ENCODE assay signal across 20 cellular contexts in the genomic region with DNA sequence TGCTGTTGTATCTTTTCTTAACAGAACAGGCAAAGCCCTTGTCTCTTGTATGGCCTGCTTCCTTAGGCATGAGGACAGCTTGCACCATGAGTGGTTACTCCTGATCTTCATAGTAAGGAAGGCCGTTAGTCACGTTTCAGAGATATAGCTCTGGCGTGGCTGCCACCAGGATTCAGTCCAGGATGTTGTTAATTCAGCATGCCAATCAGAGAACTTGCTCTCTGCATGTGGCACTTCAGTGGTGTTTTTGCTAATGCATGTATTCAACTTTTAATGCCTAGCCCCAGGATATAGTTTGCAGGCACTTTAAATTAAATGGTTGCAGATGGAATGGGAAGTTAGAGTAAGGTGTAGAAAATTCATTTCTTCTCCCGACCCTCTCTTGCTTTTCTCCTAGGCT. TPM values are rescaled to one million over a fixed set of nuclear protein-coding genes. Genes with fewer than 3 reads are reported as not detected.
DNase-seq lines count a peak whose midpoint lies in the region; ATAC-seq and TF ChIP-seq lines count a peak whose summit lies in the region.
"Had no signal": no experiment of that assay in that cellular context is flagged by ENCODE, and none has a peak within 500 bp of the region (broad histone marks: within the 10 kb centered on the region; RNA-seq: fewer than 3 reads in every experiment).

No MANE protein-coding gene starts in this region.

- no peak for DNase-seq in activated CD4-positive, alpha-beta T cell treated with anti-CD3 and anti-CD28 coated beads, Interleukin-2, amount 10 ng/mL, durations not matched to agents 7 days and 5 days
- DNase-seq in activated CD4-positive, alpha-beta T cell treated with anti-CD3 and anti-CD28 coated beads, Interleukin-2, amount 50 U/mL, for 48 hours, result no peak
- DNase-seq in left ventricle myocardium inferior (no peak), Right ventricle myocardium inferior (ENCODE audit: missing footprints) (no peak), foreskin melanocyte (peak; percentile 12), glutamatergic neuron (no peak), mesothelial cell of epicardium (ENCODE audit: low spot score in 2 of 2, unreplicated experiment in 2 of 2) (no peak)
- DNase-seq: 8988T; CD4-positive, CD25-positive, alpha-beta regulatory T cell; CD8-positive, alpha-beta memory T cell; COR-L47; DMS 273 treated with DMSO at 0.1 percent for 48 hours; DMS53; DND-41; EL; H9 had no signal

- intact Hi-C loops in left ventricle myocardium inferior (cut with micrococcal nuclease) (no loop called here), Right ventricle myocardium inferior (cut with DNase I) (no loop called here)

- H3K4me1 Mint-ChIP-seq in activated CD4-positive, alpha-beta T cell treated with anti-CD3 and anti-CD28 coated beads, Interleukin-2, amount 10 ng/mL, durations not matched to agents 7 days and 5 days, result peaks cover 9% of the 10 kb centered on the region
- H3K4me1 Mint-ChIP-seq in glutamatergic neuron (ENCODE audit: low read depth, unreplicated experiment), result no peaks in the 10 kb centered on the region
- H3K4me1 Mint-ChIP-seq in mesothelial cell of epicardium, result peaks cover 7% of the 10 kb centered on the region
- H3K4me1 Mint-ChIP-seq: B cell had no signal

- peak overlapping the region; percentile 20 for H3K27ac ChIP-seq in left ventricle myocardium inferior (replicated peaks)
- H3K27ac ChIP-seq: BLaER1 treated with 17β-estradiol and CSF1 and Interleukin-3, amounts not matched to agents 10 nM and 100 nM had no signal

- H3K9me3 ChIP-seq in left ventricle myocardium inferior (replicated peaks), result peaks cover 4% of the 10 kb centered on the region

- peaks cover 47% of the 10 kb centered on the region for H3K36me3 ChIP-seq in left ventricle myocardium inferior

- H3K27me3 ChIP-seq in left ventricle myocardium inferior (ENCODE audit: low read depth), result no peaks in the 10 kb centered on the region
- H3K27me3 ChIP-seq: BLaER1 treated with 17β-estradiol and CSF1 and Interleukin-3, amounts not matched to agents 10 nM and 100 nM had no signal

- TF ChIP-seq CTCF in left ventricle myocardium inferior (IDR thresholded peaks at IDR 0.05; ENCODE audit: borderline replicate concordance) (no peak), glutamatergic neuron (IDR thresholded peaks at IDR 0.05; ENCODE audit: partially characterized antibody, unreplicated experiment) (no peak), mesothelial cell of epicardium (IDR thresholded peaks at IDR 0.05; ENCODE audit: unreplicated experiment) (no peak)

- CTCF ChIA-PET in activated CD4-positive, alpha-beta T cell treated with anti-CD3 and anti-CD28 coated beads, Interleukin-2, amount 10 ng/mL, durations not matched to agents 7 days and 5 days (lab: Charles Lee), result no interaction called here

- H3K9me3 Mint-ChIP-seq in activated CD4-positive, alpha-beta T cell treated with anti-CD3 and anti-CD28 coated beads, Interleukin-2, amount 10 ng/mL, durations not matched to agents 7 days and 5 days, result no peaks in the 10 kb centered on the region
- H3K9me3 Mint-ChIP-seq in glutamatergic neuron (ENCODE audit: unreplicated experiment), result peaks cover 5% of the 10 kb centered on the region
- H3K9me3 Mint-ChIP-seq in mesothelial cell of epicardium, result peaks cover 8% of the 10 kb centered on the region
- H3K9me3 Mint-ChIP-seq: CD4-positive, CD25-positive, alpha-beta regulatory T cell; CD8-positive, alpha-beta memory T cell had no signal

- no peak overlapping the region for H3K4me3 Mint-ChIP-seq in activated CD4-positive, alpha-beta T cell treated with anti-CD3 and anti-CD28 coated beads, Interleukin-2, amount 10 ng/mL, durations not matched to agents 7 days and 5 days
- H3K4me3 Mint-ChIP-seq in glutamatergic neuron (ENCODE audit: unreplicated experiment) (no peak overlapping the region), mesothelial cell of epicardium (no peak overlapping the region)
- H3K4me3 Mint-ChIP-seq: B cell; CD4-positive, CD25-positive, alpha-beta regulatory T cell; H9 had no signal

- no peak for ATAC-seq in Right ventricle myocardium inferior
- ATAC-seq: GM12878, HepG2 had no signal

- peaks cover 91% of the 10 kb centered on the region for H3K4me1 ChIP-seq in left ventricle myocardium inferior

- H3K4me3 ChIP-seq in left ventricle myocardium inferior, result no peak overlapping the region
- H3K4me3 ChIP-seq: BLaER1 treated with 17β-estradiol and CSF1 and Interleukin-3, amounts not matched to agents 10 nM and 100 nM; GM12878 had no signal

- H3K36me3 Mint-ChIP-seq in activated CD4-positive, alpha-beta T cell treated with anti-CD3 and anti-CD28 coated beads, Interleukin-2, amount 10 ng/mL, durations not matched to agents 7 days and 5 days (ENCODE audit: low read depth), result peaks cover 6% of the 10 kb centered on the region
- H3K36me3 Mint-ChIP-seq in glutamatergic neuron (ENCODE audit: unreplicated experiment), result no peaks in the 10 kb centered on the region
- peaks cover 18% of the 10 kb centered on the region for H3K36me3 Mint-ChIP-seq in mesothelial cell of epicardium

- POLR2A ChIA-PET in activated CD4-positive, alpha-beta T cell treated with anti-CD3 and anti-CD28 coated beads, Interleukin-2, amount 10 ng/mL, durations not matched to agents 7 days and 5 days (lab: Charles Lee), result no interaction called here

- H3K27ac Mint-ChIP-seq in activated CD4-positive, alpha-beta T cell treated with anti-CD3 and anti-CD28 coated beads, Interleukin-2, amount 10 ng/mL, durations not matched to agents 7 days and 5 days, result peak overlapping the region; percentile 55
- H3K27ac Mint-ChIP-seq in glutamatergic neuron (ENCODE audit: unreplicated experiment) (no peak overlapping the region), mesothelial cell of epicardium (no peak overlapping the region)
- H3K27ac Mint-ChIP-seq: B cell; CD4-positive, CD25-positive, alpha-beta regulatory T cell had no signal

- no peaks in the 10 kb centered on the region for H3K27me3 Mint-ChIP-seq in activated CD4-positive, alpha-beta T cell treated with anti-CD3 and anti-CD28 coated beads, Interleukin-2, amount 10 ng/mL, durations not matched to agents 7 days and 5 days
- H3K27me3 Mint-ChIP-seq in glutamatergic neuron (ENCODE audit: unreplicated experiment) (no peaks in the 10 kb centered on the region), mesothelial cell of epicardium (ENCODE audit: low read depth) (no peaks in the 10 kb centered on the region)
- H3K27me3 Mint-ChIP-seq: B cell; CD4-positive, CD25-positive, alpha-beta regulatory T cell; CD8-positive, alpha-beta memory T cell had no signal

RNA-seq across cellular contexts. Expression of gene ARFGEF2, which starts 20.0 kb away (rescaled TPM):
- 10 to 100 TPM; 20.0 to 22.0 TPM for total RNA-seq in activated CD4-positive, alpha-beta T cell treated with anti-CD3 and anti-CD28 coated beads, Interleukin-2, amount 10 ng/mL, durations not matched to agents 7 days and 5 days
- total RNA-seq in left ventricle myocardium inferior (45.1 TPM), Right ventricle myocardium inferior (39.1 TPM), glutamatergic neuron (ENCODE audit: unreplicated experiment) (30.2 TPM), mesothelial cell of epicardium (23.6 to 24.7 TPM (median 23.8 TPM) in 3 replicates)
